Comparison of ENCODE assay signal across 15 cellular contexts in genomic region chr3:37053337-37053736, GRCh38.
DNase-seq lines count a peak whose midpoint lies in the region; ATAC-seq, FAIRE-seq and TF ChIP-seq lines count a peak whose summit lies in the region.
"Had no signal": no experiment of that assay in that cellular context is flagged by ENCODE, and none has a peak within 500 bp of the region (broad histone marks: within the 10 kb centered on the region; RNA-seq: fewer than 3 reads in every experiment).

No MANE protein-coding gene starts in this region.

- H2AK5ac ChIP-seq in mesendoderm (ENCODE audit: low read length) = no peak overlapping the region

- H3K9ac ChIP-seq in GM12878 (ENCODE audit: control insufficient read depth, insufficient read depth, low read length) (no peak overlapping the region), mesendoderm (ENCODE audit: low read length) (no peak overlapping the region)
- H3K9ac ChIP-seq: SK-N-SH had no signal

- BruUV-seq in GM12878 (replicated peaks; lab: Mats Ljungman, UMichigan) = TSS peak; percentile 53

- H3K4me1 ChIP-seq in GM12878 (ENCODE audit: control insufficient read depth, insufficient read depth, low read length) (no peaks in the 10 kb centered on the region), lower lobe of right lung (peaks cover 20% of the 10 kb centered on the region), suprapubic skin (peaks cover 10% of the 10 kb centered on the region), mesendoderm (ENCODE audit: control insufficient read depth, low read depth, low read length) (no peaks in the 10 kb centered on the region)

- H3K4ac ChIP-seq in mesendoderm (ENCODE audit: low read depth, low read length) = no peak overlapping the region

- TF ChIP-seq CTCF in GM12878 (IDR thresholded peaks at IDR 0.05 in 2 of 3, conservative IDR thresholded peaks at IDR 0.05 in 1 of 3; ENCODE audit: control insufficient read depth in 2 of 3, extremely low read depth in 1 of 3, insufficient read depth in 1 of 3, low read depth in 3 of 3, low read length in 3 of 3) (no peak), lower lobe of right lung (IDR thresholded peaks at IDR 0.05) (no peak), suprapubic skin (IDR thresholded peaks at IDR 0.05) (no peak)

- RAD21 ChIA-PET in GM12878 (lab: Charles Lee; ENCODE audit: unreplicated experiment) = no interaction called here

- no peak overlapping the region for H2BK120ac ChIP-seq in mesendoderm (ENCODE audit: low read depth, low read length)

- no peak overlapping the region for H3K4me2 ChIP-seq in GM12878 (ENCODE audit: control insufficient read depth, insufficient read depth)
- H3K4me2 ChIP-seq in mesendoderm (ENCODE audit: low read length) = no peak overlapping the region

- 78% methylated on average over 6 of the region's 6 CpGs for WGBS in GM12878 (ENCODE audit: insufficient coverage, insufficient replicate concordance, low lambda C conversion rate, missing lambda C conversion rate)
- WGBS in suprapubic skin = 69% methylated on average over 6 of the region's 6 CpGs
- 100% methylated on average over 1 of the region's 6 CpGs for WGBS in mesendoderm (ENCODE audit: extremely low coverage, insufficient coverage, low lambda C conversion rate)

- no peak overlapping the region for H2BK15ac ChIP-seq in mesendoderm (replicated peaks; ENCODE audit: low read depth)

- no peak overlapping the region for H4K8ac ChIP-seq in mesendoderm (ENCODE audit: low read depth, low read length)

- H3K79me2 ChIP-seq in GM12878 (ENCODE audit: control insufficient read depth, insufficient read depth, low read length) (no peaks in the 10 kb centered on the region), mesendoderm (ENCODE audit: control insufficient read depth, insufficient read depth, low read length) (no peaks in the 10 kb centered on the region)

- no peaks in the 10 kb centered on the region for H3K79me1 ChIP-seq in mesendoderm (ENCODE audit: low read length)

- H3K36me3 ChIP-seq in GM12878 (ENCODE audit: control insufficient read depth in 2 of 2, insufficient read depth in 2 of 2, low read length in 1 of 2) (peaks cover 13 to 34% of the 10 kb centered on the region in 2 experiments), lower lobe of right lung (peaks cover 92% of the 10 kb centered on the region), suprapubic skin (peaks cover 81% of the 10 kb centered on the region), mesendoderm (ENCODE audit: control insufficient read depth, insufficient read depth, low read length) (peaks cover 8% of the 10 kb centered on the region)

- peaks cover 10% of the 10 kb centered on the region for H3K4me1 Mint-ChIP-seq in activated CD4-positive, alpha-beta memory T cell treated with anti-CD3 and anti-CD28 coated beads for 36 hours (ENCODE audit: low read depth)
- H3K4me1 Mint-ChIP-seq in activated CD4-positive, alpha-beta memory T cell treated with anti-CD3 and anti-CD28 coated beads, Interleukin-2, amount 10 ng/mL, durations not matched to agents 7 days and 5 days = peaks cover 6% of the 10 kb centered on the region

- no peak for FAIRE-seq in GM12878 (lab: Jason Lieb, UNC)
- FAIRE-seq: A204.1, bronchial epithelial cell had no signal

- CTCF ChIA-PET in activated CD4-positive, alpha-beta memory T cell treated with anti-CD3 and anti-CD28 coated beads for 36 hours (lab: Charles Lee) = no interaction called here
- CTCF ChIA-PET in activated CD4-positive, alpha-beta memory T cell treated with anti-CD3 and anti-CD28 coated beads, Interleukin-2, amount 10 ng/mL, durations not matched to agents 7 days and 5 days (lab: Charles Lee) = no interaction called here
- CTCF ChIA-PET in GM12878 (lab: Yijun Ruan, JAX) = no interaction called here

- H3K9me3 ChIP-seq in GM12878 (replicated peaks; ENCODE audit: control insufficient read depth, insufficient read depth, low read length) = no peaks in the 10 kb centered on the region
- no peaks in the 10 kb centered on the region for H3K9me3 ChIP-seq in lower lobe of right lung
- no peaks in the 10 kb centered on the region for H3K9me3 ChIP-seq in suprapubic skin
- H3K9me3 ChIP-seq: SK-N-SH had no signal

- H3K27ac ChIP-seq in GM12878 (ENCODE audit: control insufficient read depth, insufficient read depth) = no peak overlapping the region
- H3K27ac ChIP-seq in lower lobe of right lung = peak overlapping the region; percentile 18
- peak overlapping the region; percentile 54 for H3K27ac ChIP-seq in suprapubic skin
- no peak overlapping the region for H3K27ac ChIP-seq in mesendoderm (ENCODE audit: low read depth, low read length)

- no peak for TF ChIP-seq RAD21 in GM12878 (IDR thresholded peaks at IDR 0.05; ENCODE audit: insufficient read depth, low read depth, low read length)

- intact Hi-C loops in activated CD4-positive, alpha-beta memory T cell treated with anti-CD3 and anti-CD28 coated beads for 36 hours (cut with micrococcal nuclease) = no loop called here
- intact Hi-C loops in GM12878 (cut with micrococcal nuclease; ENCODE audit: unreplicated experiment) (no loop called here), lower lobe of right lung (cut with DNase I) (no loop called here)

- H4K5ac ChIP-seq in mesendoderm (ENCODE audit: low read length) = no peak overlapping the region

- H3K4me3 ChIP-seq in GM12878 (no peak overlapping the region), lower lobe of right lung (no peak overlapping the region), suprapubic skin (no peak overlapping the region), mesendoderm (ENCODE audit: low read length) (no peak overlapping the region)

- H3K18ac ChIP-seq in mesendoderm (ENCODE audit: low read length) = no peak overlapping the region

- H3K4me3 Mint-ChIP-seq in activated CD4-positive, alpha-beta memory T cell treated with anti-CD3 and anti-CD28 coated beads for 36 hours = no peak overlapping the region
- no peak overlapping the region for H3K4me3 Mint-ChIP-seq in activated CD4-positive, alpha-beta memory T cell treated with anti-CD3 and anti-CD28 coated beads, Interleukin-2, amount 10 ng/mL, durations not matched to agents 7 days and 5 days

- in situ Hi-C loops in GM12878 (cut with MboI) = no loop called here

- no peak overlapping the region for H2BK5ac ChIP-seq in mesendoderm (ENCODE audit: low read length)

- no peak for TF ChIP-seq POLR2A in GM12878 (IDR thresholded peaks at IDR 0.05; ENCODE audit: low read depth, low read length)
- TF ChIP-seq POLR2A in suprapubic skin (IDR thresholded peaks at IDR 0.05) = no peak

- H3K9me3 Mint-ChIP-seq in activated CD4-positive, alpha-beta memory T cell treated with anti-CD3 and anti-CD28 coated beads for 36 hours = no peaks in the 10 kb centered on the region
- H3K9me3 Mint-ChIP-seq in activated CD4-positive, alpha-beta memory T cell treated with anti-CD3 and anti-CD28 coated beads, Interleukin-2, amount 10 ng/mL, durations not matched to agents 7 days and 5 days = no peaks in the 10 kb centered on the region
- H3K9me3 Mint-ChIP-seq: activated T-helper 17 cell treated with anti-CD3 and anti-CD28 coated beads, Interleukin-2, amount 50 U/mL, for 72 hours had no signal

- H3K56ac ChIP-seq in mesendoderm (ENCODE audit: low read length) = no peak overlapping the region

- H3K27me3 Mint-ChIP-seq in activated CD4-positive, alpha-beta memory T cell treated with anti-CD3 and anti-CD28 coated beads for 36 hours = no peaks in the 10 kb centered on the region
- no peaks in the 10 kb centered on the region for H3K27me3 Mint-ChIP-seq in activated CD4-positive, alpha-beta memory T cell treated with anti-CD3 and anti-CD28 coated beads, Interleukin-2, amount 10 ng/mL, durations not matched to agents 7 days and 5 days
- H3K27me3 Mint-ChIP-seq: activated T-helper 17 cell treated with anti-CD3 and anti-CD28 coated beads, Interleukin-2, amount 50 U/mL, for 72 hours had no signal

- TF ChIP-seq EP300 in GM12878 (IDR thresholded peaks at IDR 0.05; ENCODE audit: borderline replicate concordance in 1 of 2, control insufficient read depth in 1 of 2, low read depth in 2 of 2, low read length in 2 of 2) (no peak), suprapubic skin (IDR thresholded peaks at IDR 0.05) (no peak)

- SMC1A ChIA-PET in GM12878 (lab: Charles Lee; ENCODE audit: uncharacterized antibody, unreplicated experiment) = interaction anchor here (2.5 kb wide), 1 partner anchor 29 kb away, joined by 12 read pairs; no protein-coding TSS in a partner anchor

- peaks cover 41% of the 10 kb centered on the region for H3K36me3 Mint-ChIP-seq in activated CD4-positive, alpha-beta memory T cell treated with anti-CD3 and anti-CD28 coated beads for 36 hours
- peaks cover 61% of the 10 kb centered on the region for H3K36me3 Mint-ChIP-seq in activated CD4-positive, alpha-beta memory T cell treated with anti-CD3 and anti-CD28 coated beads, Interleukin-2, amount 10 ng/mL, durations not matched to agents 7 days and 5 days (ENCODE audit: low read depth)

- no peak overlapping the region for H3K23ac ChIP-seq in mesendoderm (ENCODE audit: low read length)

- POLR2A ChIA-PET in activated CD4-positive, alpha-beta memory T cell treated with anti-CD3 and anti-CD28 coated beads for 36 hours (lab: Charles Lee) = no interaction called here
- POLR2A ChIA-PET in activated CD4-positive, alpha-beta memory T cell treated with anti-CD3 and anti-CD28 coated beads, Interleukin-2, amount 10 ng/mL, durations not matched to agents 7 days and 5 days (lab: Charles Lee) = no interaction called here
- POLR2A ChIA-PET in GM12878 (lab: Charles Lee) = no interaction called here

- ATAC-seq in GM12878 (no peak), lower lobe of right lung (no peak), GM18502 (IDR thresholded peaks at IDR 0.05; ENCODE audit: poor library complexity, unreplicated experiment) (no peak)
- ATAC-seq: activated T-helper 17 cell treated with anti-CD3 and anti-CD28 coated beads, Interleukin-2, amount 50 U/mL, for 72 hours had no signal

- H3K27me3 ChIP-seq in GM12878 (replicated peaks in 1 of 2; ENCODE audit: control insufficient read depth in 2 of 2, insufficient read depth in 2 of 2, low read length in 1 of 2) = no peaks in the 10 kb centered on the region
- no peaks in the 10 kb centered on the region for H3K27me3 ChIP-seq in lower lobe of right lung (ENCODE audit: low read depth)
- H3K27me3 ChIP-seq in suprapubic skin = no peaks in the 10 kb centered on the region
- no peaks in the 10 kb centered on the region for H3K27me3 ChIP-seq in mesendoderm (ENCODE audit: insufficient read depth, low read length, poor library complexity)

- H4K20me1 ChIP-seq in GM12878 (ENCODE audit: control insufficient read depth, insufficient read depth) = no peaks in the 10 kb centered on the region

- DNase-seq in activated CD4-positive, alpha-beta memory T cell treated with anti-CD3 and anti-CD28 coated beads for 36 hours = no peak
- DNase-seq in activated CD4-positive, alpha-beta memory T cell treated with anti-CD3 and anti-CD28 coated beads, Interleukin-2, amount 10 ng/mL, durations not matched to agents 7 days and 5 days = no peak
- no peak for DNase-seq in GM12878 (ENCODE audit: low read depth, low spot score)
- DNase-seq in lower lobe of right lung = no peak
- DNase-seq in suprapubic skin (ENCODE audit: low spot score in 2 of 2) = no peak
- no peak for DNase-seq in mesendoderm
- no peak for DNase-seq in foreskin melanocyte
- DNase-seq: Calu3, KBM-7, NCI-H1694 treated with DMSO at 0.1 percent for 48 hours, SK-N-SH had no signal

- peak overlapping the region; percentile 65 for H3K27ac Mint-ChIP-seq in activated CD4-positive, alpha-beta memory T cell treated with anti-CD3 and anti-CD28 coated beads for 36 hours
- H3K27ac Mint-ChIP-seq in activated CD4-positive, alpha-beta memory T cell treated with anti-CD3 and anti-CD28 coated beads, Interleukin-2, amount 10 ng/mL, durations not matched to agents 7 days and 5 days = no peak overlapping the region

- no peak overlapping the region for H2AFZ ChIP-seq in GM12878 (ENCODE audit: control insufficient read depth, low read depth, low read length)

Comparison
In these comparisons a context has a peak if more than half of its experiments do, and no peak if none do; other contexts are left out.
1. H3K27ac ChIP-seq: peak in lower lobe of right lung (single experiment) and suprapubic skin (single experiment); none in GM12878 (single experiment) and mesendoderm (single experiment).